ENCODE assay signal across 8 cellular contexts in the genomic region with DNA sequence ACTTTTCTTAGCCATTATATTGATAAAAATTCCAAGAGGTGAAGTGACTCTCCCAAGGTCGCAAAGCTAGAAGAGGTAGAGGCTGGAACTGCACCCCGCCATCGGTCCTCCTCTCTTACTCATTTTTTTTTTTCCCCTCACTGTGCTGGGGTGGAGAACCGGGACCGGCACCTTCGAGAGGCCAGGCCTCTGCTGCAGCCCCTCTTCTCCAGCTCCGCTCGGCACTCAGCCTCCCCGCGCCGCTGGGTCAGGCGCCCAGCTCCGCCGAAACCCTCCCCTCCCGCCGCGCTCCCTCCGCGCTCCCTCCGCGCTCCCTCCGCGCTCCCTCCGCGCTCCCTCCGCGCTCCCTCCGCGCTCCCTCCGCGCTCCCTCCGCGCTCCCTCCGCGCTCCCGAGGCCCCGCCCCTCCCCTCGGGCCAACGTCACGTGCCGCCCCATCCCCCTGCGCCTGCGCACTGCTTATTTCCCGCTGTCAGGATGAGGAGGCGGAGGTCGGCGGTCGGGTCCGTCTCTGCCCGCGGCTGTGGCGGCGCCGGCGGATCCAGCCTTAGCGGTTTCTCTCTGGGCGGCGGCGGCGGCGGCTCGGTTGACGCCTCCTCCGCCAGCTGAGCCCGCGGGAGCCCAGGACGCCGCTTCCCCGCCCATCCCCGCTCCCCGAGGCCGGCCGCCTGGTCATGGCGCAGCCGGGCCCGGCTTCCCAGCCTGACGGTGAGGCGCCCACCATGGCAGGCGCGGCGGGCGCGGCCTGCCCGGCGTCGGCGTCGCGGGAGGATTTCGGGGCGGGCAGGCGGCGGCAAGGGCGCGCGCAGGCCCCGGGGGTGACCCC. TPM values are rescaled to one million over a fixed set of nuclear protein-coding genes. Genes with fewer than 3 reads are reported as not detected.
DNase-seq lines count a peak whose midpoint lies in the region; ATAC-seq, FAIRE-seq and TF ChIP-seq lines count a peak whose summit lies in the region.

A gene with protein sequence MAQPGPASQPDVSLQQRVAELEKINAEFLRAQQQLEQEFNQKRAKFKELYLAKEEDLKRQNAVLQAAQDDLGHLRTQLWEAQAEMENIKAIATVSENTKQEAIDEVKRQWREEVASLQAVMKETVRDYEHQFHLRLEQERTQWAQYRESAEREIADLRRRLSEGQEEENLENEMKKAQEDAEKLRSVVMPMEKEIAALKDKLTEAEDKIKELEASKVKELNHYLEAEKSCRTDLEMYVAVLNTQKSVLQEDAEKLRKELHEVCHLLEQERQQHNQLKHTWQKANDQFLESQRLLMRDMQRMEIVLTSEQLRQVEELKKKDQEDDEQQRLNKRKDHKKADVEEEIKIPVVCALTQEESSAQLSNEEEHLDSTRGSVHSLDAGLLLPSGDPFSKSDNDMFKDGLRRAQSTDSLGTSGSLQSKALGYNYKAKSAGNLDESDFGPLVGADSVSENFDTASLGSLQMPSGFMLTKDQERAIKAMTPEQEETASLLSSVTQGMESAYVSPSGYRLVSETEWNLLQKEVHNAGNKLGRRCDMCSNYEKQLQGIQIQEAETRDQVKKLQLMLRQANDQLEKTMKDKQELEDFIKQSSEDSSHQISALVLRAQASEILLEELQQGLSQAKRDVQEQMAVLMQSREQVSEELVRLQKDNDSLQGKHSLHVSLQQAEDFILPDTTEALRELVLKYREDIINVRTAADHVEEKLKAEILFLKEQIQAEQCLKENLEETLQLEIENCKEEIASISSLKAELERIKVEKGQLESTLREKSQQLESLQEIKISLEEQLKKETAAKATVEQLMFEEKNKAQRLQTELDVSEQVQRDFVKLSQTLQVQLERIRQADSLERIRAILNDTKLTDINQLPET (plus strand): TSS at position 471 of the 825 bp plus-strand sequence. CDS start 203 bp downstream, at position 674.

- peak within 1 kb of the TSS; percentile 89 for H3K4me3 Mint-ChIP-seq in activated naive CD8-positive, alpha-beta T cell treated with anti-CD3 and anti-CD28 coated beads, Interleukin-2, amount 10 ng/mL, durations not matched to agents 7 days and 5 days

- in situ Hi-C loops in HAP-1 (cut with MboI; ENCODE audit: low sequenced_read_pairs): no loop called here

- peak; percentile 87 for ATAC-seq in activated naive CD8-positive, alpha-beta T cell treated with anti-CD3 and anti-CD28 coated beads, Interleukin-2, amount 10 ng/mL, durations not matched to agents 7 days and 5 days (ENCODE audit: low read depth)
- peak; percentile 95 for ATAC-seq in Right ventricle myocardium inferior
- peak; percentile 95 to 98 (median 97) for ATAC-seq in pancreas

- DNase-seq in EL: peak; percentile 88
- DNase-seq in HAP-1 (ENCODE audit: low spot score in 2 of 2): peak; percentile 65 to 95
- peak; percentile 91 for DNase-seq in NCI-H1105 (lab: John Stamatoyannopoulos, UW)
- peak; percentile 35 to 75 for DNase-seq in SW 1271 (lab: John Stamatoyannopoulos, UW)
- DNase-seq in activated naive CD8-positive, alpha-beta T cell treated with anti-CD3 and anti-CD28 coated beads, Interleukin-2, amount 10 ng/mL, durations not matched to agents 7 days and 5 days: peak; percentile 97
- peak; percentile 96 for DNase-seq in Right ventricle myocardium inferior (ENCODE audit: missing footprints)
- peak; percentile 89 to 99 (median 94) for DNase-seq in pancreas

- H3K36me3 ChIP-seq in HAP-1 (replicated peaks) (peaks cover 6% of the 10 kb centered on the region), pancreas (no peaks in the 10 kb centered on the region), thymus (ENCODE audit: control insufficient read depth, insufficient read depth) (peaks cover 3% of the 10 kb centered on the region)

- H3K9me3 ChIP-seq in HAP-1 (no peaks in the 10 kb centered on the region), pancreas (no peaks in the 10 kb centered on the region), thymus (ENCODE audit: control insufficient read depth) (no peaks in the 10 kb centered on the region)

- H3K27me3 ChIP-seq in HAP-1 (ENCODE audit: low read depth) (no peaks in the 10 kb centered on the region), pancreas (no peaks in the 10 kb centered on the region), thymus (ENCODE audit: control insufficient read depth, insufficient read depth) (no peaks in the 10 kb centered on the region)

- peak within 1 kb of the TSS; percentile 54 for H3K4me3 ChIP-seq in HAP-1
- peak within 1 kb of the TSS; percentile 67 to 80 (median 77) for H3K4me3 ChIP-seq in pancreas
- peak within 1 kb of the TSS; percentile 96 for H3K4me3 ChIP-seq in thymus (ENCODE audit: low read length)

- peaks cover 22% of the 10 kb centered on the region for H3K4me1 Mint-ChIP-seq in activated naive CD8-positive, alpha-beta T cell treated with anti-CD3 and anti-CD28 coated beads, Interleukin-2, amount 10 ng/mL, durations not matched to agents 7 days and 5 days

- H3K27me3 Mint-ChIP-seq in activated naive CD8-positive, alpha-beta T cell treated with anti-CD3 and anti-CD28 coated beads, Interleukin-2, amount 10 ng/mL, durations not matched to agents 7 days and 5 days: no peaks in the 10 kb centered on the region

- intact Hi-C loops in Right ventricle myocardium inferior (cut with DNase I): no loop called here
- intact Hi-C loops in pancreas (cut with DNase I): no loop called here

- POLR2A ChIA-PET in activated naive CD8-positive, alpha-beta T cell treated with anti-CD3 and anti-CD28 coated beads, Interleukin-2, amount 10 ng/mL, durations not matched to agents 7 days and 5 days (lab: Charles Lee): interaction anchor here (1.6 kb wide), 1 partner anchor 27 kb away, joined by 5 read pairs; no protein-coding TSS in a partner anchor

- H3K9me3 Mint-ChIP-seq in activated naive CD8-positive, alpha-beta T cell treated with anti-CD3 and anti-CD28 coated beads, Interleukin-2, amount 10 ng/mL, durations not matched to agents 7 days and 5 days: no peaks in the 10 kb centered on the region

- H3K4me1 ChIP-seq in HAP-1 (peaks cover 30% of the 10 kb centered on the region), pancreas (peaks cover 0 to 16% (median 8%) of the 10 kb centered on the region in 3 donors), thymus (ENCODE audit: control insufficient read depth, insufficient read depth, low read length) (peaks cover 9% of the 10 kb centered on the region)

- H3K27ac ChIP-seq in pancreas (peak within 1 kb of the TSS in 3 of 4 donors; percentile 71 to 77 (median 76)), thymus (ENCODE audit: low read depth) (peak within 1 kb of the TSS; percentile 96)

- no peak for FAIRE-seq in pancreas (lab: Jason Lieb, UNC)

- peaks cover 8% of the 10 kb centered on the region for H3K36me3 Mint-ChIP-seq in activated naive CD8-positive, alpha-beta T cell treated with anti-CD3 and anti-CD28 coated beads, Interleukin-2, amount 10 ng/mL, durations not matched to agents 7 days and 5 days

- WGBS in pancreas, 2 donors: 1% methylated on average over 63 to 97 of the region's 97 CpGs
- WGBS in thymus: 1% methylated on average over 97 of the region's 97 CpGs

- peak within 1 kb of the TSS; percentile 81 for H3K27ac Mint-ChIP-seq in activated naive CD8-positive, alpha-beta T cell treated with anti-CD3 and anti-CD28 coated beads, Interleukin-2, amount 10 ng/mL, durations not matched to agents 7 days and 5 days

- TF ChIP-seq CTCF in pancreas (IDR thresholded peaks at IDR 0.05): no peak

RNA-seq across cellular contexts. Expression of the gene that starts here (rescaled TPM):
- total RNA-seq in activated naive CD8-positive, alpha-beta T cell treated with anti-CD3 and anti-CD28 coated beads, Interleukin-2, amount 10 ng/mL, durations not matched to agents 7 days and 5 days: 10 to 100 TPM; 39.2 to 42.0 TPM
- 54.2 TPM for total RNA-seq in Right ventricle myocardium inferior
- total RNA-seq in pancreas: 10 to 100 TPM; 13.8 to 22.6 (median 17.1) TPM
- 10 to 100 TPM; 10.4 to 12.5 TPM for polyA plus RNA-seq in pancreas
- polyA plus RNA-seq in thymus: 31.3 TPM

Comparison
In these comparisons a context has a peak if more than half of its experiments do, and no peak if none do; other contexts are left out.
1. Peak in every context shown above with its lines: DNase-seq, ATAC-seq, H3K4me3 ChIP-seq and H3K27ac ChIP-seq.